Comparison of ENCODE assay signal across 8 cellular contexts in genomic region chr1:12001249-12001917, GRCh38. TPM values are rescaled to one million over a fixed set of nuclear protein-coding genes. Genes with fewer than 3 reads are reported as not detected.
A peak's percentile ranks its signal among the peaks of the same experiment; 100 is the strongest.
DNase-seq lines count a peak whose midpoint lies in the region; ATAC-seq, FAIRE-seq and TF ChIP-seq lines count a peak whose summit lies in the region.

No MANE protein-coding gene starts in this region.

- 88% methylated on average over 13 of the region's 14 CpGs for WGBS in right lobe of liver (ENCODE audit: insufficient coverage, low coverage, low lambda C conversion rate, missing lambda C conversion rate)

- H3K27ac Mint-ChIP-seq in MCF 10A (ENCODE audit: low read depth, unreplicated experiment) (peak overlapping the region; percentile 79), astrocyte (ENCODE audit: unreplicated experiment) (peak overlapping the region; percentile 12)

- FAIRE-seq in astrocyte (lab: Jason Lieb, UNC) = no peak

- peak; percentile 10 for TF ChIP-seq CTCF in MCF 10A (IDR thresholded peaks at IDR 0.05; ENCODE audit: unreplicated experiment)
- TF ChIP-seq CTCF in breast epithelium (IDR thresholded peaks at IDR 0.05) = peak in 1 of 3 donors; percentile 26
- peak; percentile 41 for TF ChIP-seq CTCF in astrocyte (IDR thresholded peaks at IDR 0.05; ENCODE audit: insufficient read depth, low read depth, low read length)
- TF ChIP-seq CTCF in right lobe of liver (IDR thresholded peaks at IDR 0.05) = peak; percentile 16 to 41 (median 36)
- peak; percentile 49 for TF ChIP-seq CTCF in upper lobe of right lung (IDR thresholded peaks at IDR 0.05)

- no peak overlapping the region for H2AFZ ChIP-seq in astrocyte (ENCODE audit: low read depth, low read length)

- no peaks in the 10 kb centered on the region for H3K9me3 Mint-ChIP-seq in MCF 10A (ENCODE audit: unreplicated experiment)
- no peaks in the 10 kb centered on the region for H3K9me3 Mint-ChIP-seq in astrocyte (ENCODE audit: unreplicated experiment)

- H3K4me1 Mint-ChIP-seq in MCF 10A (ENCODE audit: insufficient read depth, unreplicated experiment) (peaks cover 11% of the 10 kb centered on the region), astrocyte (ENCODE audit: low read depth, unreplicated experiment) (peaks cover 3% of the 10 kb centered on the region)

- CTCF ChIA-PET in MCF 10A (lab: Yijun Ruan, JAX) = interaction anchor here (0.6 to 1.0 kb wide), 3 partner anchors 8 to 160 kb away, joined by 3 read pairs; no protein-coding TSS in a partner anchor

- TF ChIP-seq POLR2A in breast epithelium (IDR thresholded peaks at IDR 0.05) (no peak), right lobe of liver (IDR thresholded peaks at IDR 0.05) (no peak), GM18505 (IDR thresholded peaks at IDR 0.05; ENCODE audit: borderline replicate concordance, extremely low read depth, insufficient read depth, insufficient read length) (no peak)

- no peaks in the 10 kb centered on the region for H3K79me2 ChIP-seq in astrocyte (ENCODE audit: insufficient read depth, low read length)

- H3K36me3 Mint-ChIP-seq in MCF 10A (ENCODE audit: insufficient read depth, unreplicated experiment) = peaks cover 100% of the 10 kb centered on the region
- H3K36me3 Mint-ChIP-seq in astrocyte (ENCODE audit: low read depth, unreplicated experiment) = peaks cover 46% of the 10 kb centered on the region

- H3K4me3 ChIP-seq in breast epithelium (no peak overlapping the region), astrocyte (ENCODE audit: insufficient read depth, low read depth, low read length) (no peak overlapping the region), right lobe of liver (no peak overlapping the region), upper lobe of right lung (no peak overlapping the region)

- H3K27me3 Mint-ChIP-seq in MCF 10A (ENCODE audit: insufficient read depth, unreplicated experiment) (no peaks in the 10 kb centered on the region), astrocyte (ENCODE audit: low read depth, unreplicated experiment) (no peaks in the 10 kb centered on the region)

- no peaks in the 10 kb centered on the region for H3K9me3 ChIP-seq in breast epithelium
- no peaks in the 10 kb centered on the region for H3K9me3 ChIP-seq in astrocyte (ENCODE audit: insufficient read depth, low read depth, low read length)
- no peaks in the 10 kb centered on the region for H3K9me3 ChIP-seq in right lobe of liver
- no peaks in the 10 kb centered on the region for H3K9me3 ChIP-seq in upper lobe of right lung

- H3K4me3 Mint-ChIP-seq in MCF 10A (ENCODE audit: unreplicated experiment) (no peak overlapping the region), astrocyte (ENCODE audit: unreplicated experiment) (no peak overlapping the region)

- no peak for ATAC-seq in right lobe of liver
- ATAC-seq in upper lobe of right lung = peak; percentile 44
- no peak for ATAC-seq in GM18505 (IDR thresholded peaks at IDR 0.05; ENCODE audit: unreplicated experiment)
- no peak for ATAC-seq in HG03354 (IDR thresholded peaks at IDR 0.05; ENCODE audit: poor library complexity, severe bottlenecking, unreplicated experiment)

- H3K4me2 ChIP-seq in astrocyte (ENCODE audit: low read length) = no peak overlapping the region

- H3K27me3 ChIP-seq in breast epithelium (no peaks in the 10 kb centered on the region), astrocyte (ENCODE audit: insufficient read depth, low read length) (no peaks in the 10 kb centered on the region), right lobe of liver (no peaks in the 10 kb centered on the region), upper lobe of right lung (no peaks in the 10 kb centered on the region)

- no peak overlapping the region for H3K27ac ChIP-seq in breast epithelium
- no peak overlapping the region for H3K27ac ChIP-seq in astrocyte (ENCODE audit: low read depth, low read length)
- H3K27ac ChIP-seq in right lobe of liver = no peak overlapping the region
- H3K27ac ChIP-seq in upper lobe of right lung = no peak overlapping the region

- H3K36me3 ChIP-seq in breast epithelium (peaks cover 30% of the 10 kb centered on the region), astrocyte (ENCODE audit: insufficient read depth, low read length) (peaks cover 53% of the 10 kb centered on the region), right lobe of liver (peaks cover 14 to 97% (median 50%) of the 10 kb centered on the region in 4 donors), upper lobe of right lung (peaks cover 100% of the 10 kb centered on the region)

- peak; percentile 61 for DNase-seq in MCF 10A (ENCODE audit: unreplicated experiment)
- no peak for DNase-seq in breast epithelium (ENCODE audit: low spot score in 2 of 2)
- peak; percentile 63 for DNase-seq in RKO (ENCODE audit: low spot score)
- DNase-seq in astrocyte (ENCODE audit: low read depth) = no peak
- DNase-seq in right lobe of liver = no peak
- no peak for DNase-seq in upper lobe of right lung

- POLR2A ChIA-PET in MCF 10A (lab: Yijun Ruan, JAX) = interaction anchor here (0.9 to 3.3 kb wide), 3 partner anchors 17 to 20 kb away, joined by 3 to 21 read pairs (median 8); partner anchors contain the start of genes MFN2 and MIIP

- no peak overlapping the region for H3K9ac ChIP-seq in astrocyte (ENCODE audit: low read length)

- TSS peak; percentile 34 for BruUV-seq in MCF 10A (replicated peaks; lab: Mats Ljungman, UMichigan)

- H3K4me1 ChIP-seq in breast epithelium (no peaks in the 10 kb centered on the region), astrocyte (ENCODE audit: insufficient read depth, low read length) (peaks cover 10% of the 10 kb centered on the region), right lobe of liver (no peaks in the 10 kb centered on the region), upper lobe of right lung (no peaks in the 10 kb centered on the region)

- intact Hi-C loops in MCF 10A (cut with micrococcal nuclease) = no loop called here
- intact Hi-C loops in breast epithelium (cut with DNase I; ENCODE audit: low total_unique reads) = no loop called here
- intact Hi-C loops in right lobe of liver (cut with DNase I) = no loop called here
- intact Hi-C loops in upper lobe of right lung (cut with DNase I) = no loop called here

- H4K20me1 ChIP-seq in astrocyte (ENCODE audit: insufficient read depth, low read length) = peaks cover 12% of the 10 kb centered on the region

RNA-seq across cellular contexts. Expression of gene MIIP, which starts 17.9 kb away (rescaled TPM):
- total RNA-seq in MCF 10A (2022) (22.1 and 25.3 TPM in 2 replicates), breast epithelium (10 to 100 TPM; 29.0 to 34.4 (median 33.8) TPM), astrocyte (29.1 and 33.8 TPM in 2 replicates), right lobe of liver (10 to 100 TPM in 5 of 6 experiments, 1 to 10 TPM in 1; 7.6 to 19.7 (median 12.1) TPM), upper lobe of right lung (37.9 TPM)

RNA-seq across cellular contexts. Expression of gene MFN2, which starts 21.1 kb away (rescaled TPM):
- total RNA-seq in MCF 10A (2022) = 95.6 and 105 TPM in 2 replicates
- 10 to 100 TPM; 51.4 to 64.9 (median 62.1) TPM for total RNA-seq in breast epithelium
- 74.0 and 75.5 TPM in 2 replicates for total RNA-seq in astrocyte
- total RNA-seq in right lobe of liver = 10 to 100 TPM; 46.2 to 64.0 (median 61.7) TPM
- total RNA-seq in upper lobe of right lung = 89.9 TPM

Comparison
In these comparisons a context has a peak if more than half of its experiments do, and no peak if none do; other contexts are left out.
1. DNase-seq: peak in MCF 10A (single experiment) and RKO (single experiment); none in breast epithelium (0 of 2), astrocyte (single experiment), right lobe of liver (0 of 3) and upper lobe of right lung (single experiment).